Comparison of ENCODE assay signal across 1 cellular context in genomic region chr17:38601539-38602351, GRCh38.
TF ChIP-seq lines count a peak whose summit lies in the region.

No MANE protein-coding gene starts in this region.

TF ChIP-seq in IMR-90, 13 proteins besides CTCF, POLR2A, EP300 and RAD21 (continued from another document):
- no peak for TF ChIP-seq CHD1 (IDR thresholded peaks at IDR 0.05; ENCODE audit: low read depth, low read length)
- TF ChIP-seq NFE2L2 (IDR thresholded peaks at IDR 0.05; ENCODE audit: low read depth, low read length): no peak
- no peak for TF ChIP-seq MAZ (IDR thresholded peaks at IDR 0.05; ENCODE audit: borderline replicate concordance, low read depth, low read length)
TF ChIP-seq in IMR-90: peak in this region for 0.
